ENCODE assay signal across 19 cellular contexts in genomic region chr2:102401868-102402267, GRCh38. TPM values are rescaled to one million over a fixed set of nuclear protein-coding genes. Genes with fewer than 3 reads are reported as not detected.
DNase-seq lines count a peak whose midpoint lies in the region; ATAC-seq and TF ChIP-seq lines count a peak whose summit lies in the region.
"Had no signal": no experiment of that assay in that cellular context is flagged by ENCODE, and none has a peak within 500 bp of the region (broad histone marks: within the 10 kb centered on the region; RNA-seq: fewer than 3 reads in every experiment).

No MANE protein-coding gene starts in this region.

- H3K4me3 ChIP-seq in CD4-positive, CD25-positive, alpha-beta regulatory T cell (ENCODE audit: low read depth, low read length) = no peak overlapping the region
- H3K4me3 ChIP-seq in Loucy (ENCODE audit: low read length, poor library complexity, severe bottlenecking) = no peak overlapping the region
- no peak overlapping the region for H3K4me3 ChIP-seq in neutrophil (ENCODE audit: low read depth in 1 of 2, low read length in 1 of 2)
- H3K4me3 ChIP-seq: BLaER1 had no signal

- H3K4me2 ChIP-seq in Loucy (ENCODE audit: low read depth, low read length, poor library complexity, severe bottlenecking) = peak overlapping the region; percentile 82
- H3K4me2 ChIP-seq: BLaER1 had no signal

- peaks cover 21% of the 10 kb centered on the region; the same call in 1 of the 2 replicates for H3F3A ChIP-seq in Loucy (ENCODE audit: low read depth)

- H4K20me1 ChIP-seq in Loucy (ENCODE audit: insufficient read depth, low read length, poor library complexity, severe bottlenecking) = no peaks in the 10 kb centered on the region
- H4K20me1 ChIP-seq: BLaER1 had no signal

- H3K27me3 Mint-ChIP-seq in CD4-positive, CD25-positive, alpha-beta regulatory T cell = no peaks in the 10 kb centered on the region
- no peaks in the 10 kb centered on the region for H3K27me3 Mint-ChIP-seq in immature natural killer cell (ENCODE audit: low read depth in 3 of 3)
- H3K27me3 Mint-ChIP-seq: B cell; CD4-positive, alpha-beta T cell; CD8-positive, alpha-beta memory T cell had no signal

- H3K9me2 ChIP-seq in Loucy (replicated peaks; ENCODE audit: low read depth, low read length) = no peaks in the 10 kb centered on the region

- H3K36me3 Mint-ChIP-seq in CD4-positive, CD25-positive, alpha-beta regulatory T cell = no peaks in the 10 kb centered on the region
- H3K36me3 Mint-ChIP-seq in immature natural killer cell = peaks cover 0 to 10% (median 5%) of the 10 kb centered on the region in 3 donors
- H3K36me3 Mint-ChIP-seq: CD8-positive, alpha-beta memory T cell had no signal

- DNase-seq in CD4-positive, CD25-positive, alpha-beta regulatory T cell = no peak
- no peak for DNase-seq in immature natural killer cell
- DNase-seq in AG08395 (ENCODE audit: low spot score) = no peak
- DNase-seq: CD4-positive, alpha-beta T cell; CD8-positive, alpha-beta memory T cell; DMS 273 treated with DMSO at 0.1 percent for 48 hours; DMS79; EL; GF-D8; GOT3; HCEC 1CT had no signal

- H2AFZ ChIP-seq in Loucy (ENCODE audit: low read length) = peak overlapping the region; percentile 17; the same call in 1 of the 2 replicates

- H3K9me3 Mint-ChIP-seq in CD4-positive, CD25-positive, alpha-beta regulatory T cell = peaks cover 0 to 1% (median 0%) of the 10 kb centered on the region in 7 donors
- H3K9me3 Mint-ChIP-seq in immature natural killer cell = no peaks in the 10 kb centered on the region
- H3K9me3 Mint-ChIP-seq: CD4-positive, alpha-beta T cell; CD8-positive, alpha-beta memory T cell had no signal

- H3K36me3 ChIP-seq in CD4-positive, CD25-positive, alpha-beta regulatory T cell (ENCODE audit: control insufficient read depth, insufficient read depth, low read length) = no peaks in the 10 kb centered on the region
- H3K36me3 ChIP-seq in Loucy (ENCODE audit: insufficient read depth, low read length) = no peaks in the 10 kb centered on the region
- H3K36me3 ChIP-seq in neutrophil = no peaks in the 10 kb centered on the region
- H3K36me3 ChIP-seq: BLaER1 had no signal

- no peak for ATAC-seq in CD4-positive, CD25-positive, alpha-beta regulatory T cell (ENCODE audit: low read depth in 2 of 2)
- no peak for ATAC-seq in GM18858 (IDR thresholded peaks at IDR 0.05; ENCODE audit: unreplicated experiment)

- H3K27me3 ChIP-seq in CD4-positive, CD25-positive, alpha-beta regulatory T cell (ENCODE audit: control insufficient read depth, insufficient read depth, low read length) = no peaks in the 10 kb centered on the region
- H3K27me3 ChIP-seq in Loucy (ENCODE audit: insufficient read depth, low read length, poor library complexity, severe bottlenecking) = no peaks in the 10 kb centered on the region
- H3K27me3 ChIP-seq in neutrophil = no peaks in the 10 kb centered on the region
- H3K27me3 ChIP-seq: BLaER1 had no signal

- no peak overlapping the region for H3K27ac ChIP-seq in CD4-positive, CD25-positive, alpha-beta regulatory T cell (ENCODE audit: insufficient read depth, low read length, poor library complexity, severe bottlenecking)
- peak overlapping the region; percentile 0 for H3K27ac ChIP-seq in neutrophil
- H3K27ac ChIP-seq: BLaER1, C4-2B had no signal

- H3K4me1 ChIP-seq in CD4-positive, CD25-positive, alpha-beta regulatory T cell (ENCODE audit: control insufficient read depth, insufficient read depth, low read length, poor library complexity, severe bottlenecking) = no peaks in the 10 kb centered on the region
- H3K4me1 ChIP-seq in Loucy (ENCODE audit: insufficient read depth, low read length, poor library complexity, severe bottlenecking) = peaks cover 53% of the 10 kb centered on the region
- H3K4me1 ChIP-seq in neutrophil (ENCODE audit: control insufficient read depth in 1 of 2, insufficient read depth in 1 of 2, low read depth in 1 of 2, low read length in 1 of 2) = peaks cover 6 to 7% of the 10 kb centered on the region in 2 experiments
- H3K4me1 ChIP-seq: BLaER1 had no signal

- peak overlapping the region; percentile 4 for H3K9ac ChIP-seq in Loucy (ENCODE audit: low read depth, low read length, poor library complexity, severe bottlenecking)
- H3K9ac ChIP-seq: BLaER1 had no signal

- no peak overlapping the region for H3K4me3 Mint-ChIP-seq in CD4-positive, CD25-positive, alpha-beta regulatory T cell
- H3K4me3 Mint-ChIP-seq in immature natural killer cell = peak overlapping the region in 1 of 5 donors; percentile 32
- H3K4me3 Mint-ChIP-seq: B cell; CD4-positive, alpha-beta T cell; CD8-positive, alpha-beta memory T cell had no signal

- peak overlapping the region in 2 of 3 donors; percentile 24 to 78 for H3K27ac Mint-ChIP-seq in CD4-positive, CD25-positive, alpha-beta regulatory T cell
- H3K27ac Mint-ChIP-seq in immature natural killer cell = peak overlapping the region in 4 of 6 donors; percentile 35 to 84 (median 56)
- H3K27ac Mint-ChIP-seq: B cell; CD4-positive, alpha-beta T cell had no signal

- TF ChIP-seq CTCF in Loucy (conservative IDR thresholded peaks at IDR 0.05; ENCODE audit: low read length) (no peak), neutrophil (IDR thresholded peaks at IDR 0.05) (no peak)

- peaks cover 6 to 19% (median 16%) of the 10 kb centered on the region in 4 donors for H3K4me1 Mint-ChIP-seq in CD4-positive, CD25-positive, alpha-beta regulatory T cell
- peaks cover 48 to 54% of the 10 kb centered on the region in 2 donors for H3K4me1 Mint-ChIP-seq in immature natural killer cell
- H3K4me1 Mint-ChIP-seq: B cell had no signal

- H3K79me2 ChIP-seq in Loucy (ENCODE audit: insufficient read depth, low read length) = no peaks in the 10 kb centered on the region

- no peaks in the 10 kb centered on the region for H3K9me3 ChIP-seq in CD4-positive, CD25-positive, alpha-beta regulatory T cell (ENCODE audit: control insufficient read depth in 2 of 2, low read length in 2 of 2)
- no peaks in the 10 kb centered on the region for H3K9me3 ChIP-seq in Loucy (ENCODE audit: insufficient read depth, low read depth, low read length)
- H3K9me3 ChIP-seq in neutrophil = no peaks in the 10 kb centered on the region
- H3K9me3 ChIP-seq: BLaER1 had no signal

RNA-seq across cellular contexts. Expression of gene IL18RAP, which starts 21.1 kb away (rescaled TPM):
- total RNA-seq in CD4-positive, CD25-positive, alpha-beta regulatory T cell = 0.44 TPM
- under 1 TPM in 1 of 4 donors, not detected in 3; 0.41 TPM for polyA plus RNA-seq in CD4-positive, CD25-positive, alpha-beta regulatory T cell
- polyA plus RNA-seq in immature natural killer cell = 10 to 100 TPM; 58.1 to 60.8 (median 60.3) TPM
- total RNA-seq: A172, A673 had no signal

RNA-seq across cellular contexts. Expression of gene IL18R1, which starts 46.3 kb away (rescaled TPM):
- total RNA-seq in CD4-positive, CD25-positive, alpha-beta regulatory T cell = 19.9 TPM
- 10 to 100 TPM in 2 of 4 donors, 1 to 10 TPM in 2; 6.9 to 12.5 (median 10.0) TPM for polyA plus RNA-seq in CD4-positive, CD25-positive, alpha-beta regulatory T cell
- polyA plus RNA-seq in immature natural killer cell = 10 to 100 TPM; 32.9 to 49.9 (median 37.4) TPM
- total RNA-seq: A172, A673 had no signal

Comparison
In these comparisons a context has a peak if more than half of its experiments do, and no peak if none do; other contexts are left out.
1. RNA of gene IL18RAP, which starts 21.1 kb away (polyA plus RNA-seq): 58.1 to 60.8 TPM in immature natural killer cell; 0.41 TPM in CD4-positive, CD25-positive, alpha-beta regulatory T cell; every median in the first group is over 10 times any median in the second.